In the genomic region with DNA sequence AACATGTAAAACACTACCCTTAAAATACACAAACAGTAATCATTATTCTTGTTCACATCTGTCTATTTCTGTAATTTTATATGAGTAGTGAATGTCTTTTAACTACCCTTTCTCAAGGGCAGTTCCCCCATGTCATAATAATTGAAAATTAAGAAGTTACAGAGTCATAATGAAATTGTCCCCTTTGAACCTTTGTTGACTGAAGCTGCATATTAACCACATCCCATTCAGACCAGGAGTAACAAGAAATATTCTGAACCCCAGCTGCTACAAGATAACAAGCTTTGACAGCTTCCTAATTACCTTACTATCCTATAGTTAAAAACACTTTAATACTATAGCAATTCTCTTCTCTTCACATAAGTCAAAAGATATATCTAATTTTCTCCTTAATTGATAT, we compare ENCODE assay signal across 21 cellular contexts.
A peak's percentile ranks its signal among the peaks of the same experiment; 100 is the strongest.
DNase-seq lines count a peak whose midpoint lies in the region; ATAC-seq, FAIRE-seq and TF ChIP-seq lines count a peak whose summit lies in the region.
"Had no signal": no experiment of that assay in that cellular context is flagged by ENCODE, and none has a peak within 500 bp of the region (broad histone marks: within the 10 kb centered on the region; RNA-seq: fewer than 3 reads in every experiment).

No MANE protein-coding gene starts in this region.

- POLR2A ChIA-PET in GM12878 (lab: Charles Lee): no interaction called here

- H4K20me1 ChIP-seq in GM12878 (ENCODE audit: control insufficient read depth, insufficient read depth): no peaks in the 10 kb centered on the region
- H4K20me1 ChIP-seq: BLaER1 treated with 17β-estradiol and CSF1 and Interleukin-3, amounts not matched to agents 10 nM and 100 nM had no signal

- H3K4me3 ChIP-seq in GM12878: no peak overlapping the region
- no peak overlapping the region for H3K4me3 ChIP-seq in right cardiac atrium (ENCODE audit: low read length)
- H3K4me3 ChIP-seq: A549; BLaER1 treated with 17β-estradiol and CSF1 and Interleukin-3, amounts not matched to agents 10 nM and 100 nM had no signal

- H3K27me3 ChIP-seq in GM12878 (replicated peaks in 1 of 2; ENCODE audit: control insufficient read depth in 2 of 2, insufficient read depth in 2 of 2, low read length in 1 of 2): no peaks in the 10 kb centered on the region
- H3K27me3 ChIP-seq in right cardiac atrium (ENCODE audit: control insufficient read depth, insufficient read depth): no peaks in the 10 kb centered on the region
- H3K27me3 ChIP-seq: BLaER1 treated with 17β-estradiol and CSF1 and Interleukin-3, amounts not matched to agents 10 nM and 100 nM had no signal

- H3K9me3 ChIP-seq in GM12878 (replicated peaks; ENCODE audit: control insufficient read depth, insufficient read depth, low read length): no peaks in the 10 kb centered on the region
- H3K9me3 ChIP-seq in right cardiac atrium (ENCODE audit: control insufficient read depth, low read length): no peaks in the 10 kb centered on the region
- H3K9me3 ChIP-seq: A549; BLaER1 treated with 17β-estradiol and CSF1 and Interleukin-3, amounts not matched to agents 10 nM and 100 nM; Caco-2 had no signal

- no peak overlapping the region for H2AFZ ChIP-seq in GM12878 (ENCODE audit: control insufficient read depth, low read depth, low read length)

- no peaks in the 10 kb centered on the region for H3K36me3 ChIP-seq in GM12878 (ENCODE audit: control insufficient read depth in 2 of 2, insufficient read depth in 2 of 2, low read length in 1 of 2)
- H3K36me3 ChIP-seq: BLaER1 treated with 17β-estradiol and CSF1 and Interleukin-3, amounts not matched to agents 10 nM and 100 nM had no signal

- H3K79me2 ChIP-seq in GM12878 (ENCODE audit: control insufficient read depth, insufficient read depth, low read length): no peaks in the 10 kb centered on the region

- RAD21 ChIA-PET in GM12878 (lab: Charles Lee; ENCODE audit: unreplicated experiment): no interaction called here

- TF ChIP-seq POLR2A in GM12878 (IDR thresholded peaks at IDR 0.05; ENCODE audit: low read depth, low read length): no peak

- SMC1A ChIA-PET in GM12878 (lab: Charles Lee; ENCODE audit: uncharacterized antibody, unreplicated experiment): no interaction called here

- intact Hi-C loops in GM12878 (cut with micrococcal nuclease; ENCODE audit: unreplicated experiment): no loop called here
- intact Hi-C loops in right cardiac atrium (cut with DNase I): no loop called here

- TF ChIP-seq CTCF in GM12878 (IDR thresholded peaks at IDR 0.05 in 2 of 3, conservative IDR thresholded peaks at IDR 0.05 in 1 of 3; ENCODE audit: control insufficient read depth in 2 of 3, extremely low read depth in 1 of 3, insufficient read depth in 1 of 3, low read depth in 3 of 3, low read length in 3 of 3): no peak

- no TSS peak for BruUV-seq in GM12878 (replicated peaks; lab: Mats Ljungman, UMichigan)

- peak; percentile 51 for ATAC-seq in GM18868 (IDR thresholded peaks at IDR 0.05; ENCODE audit: unreplicated experiment)
- no peak for ATAC-seq in GM12878
- no peak for ATAC-seq in right cardiac atrium
- ATAC-seq: A549; CD8-positive, alpha-beta T cell had no signal

- no peak for TF ChIP-seq RAD21 in GM12878 (IDR thresholded peaks at IDR 0.05; ENCODE audit: insufficient read depth, low read depth, low read length)

- H3K27ac ChIP-seq in GM12878 (ENCODE audit: control insufficient read depth, insufficient read depth): no peak overlapping the region
- no peak overlapping the region for H3K27ac ChIP-seq in right cardiac atrium (ENCODE audit: low read length)
- H3K27ac ChIP-seq: 22Rv1; A549; BLaER1 treated with 17β-estradiol and CSF1 and Interleukin-3, amounts not matched to agents 10 nM and 100 nM; C4-2B had no signal

- in situ Hi-C loops in GM12878 (cut with MboI): no loop called here

- no peak overlapping the region for H3K9ac ChIP-seq in GM12878 (ENCODE audit: control insufficient read depth, insufficient read depth, low read length)
- H3K9ac ChIP-seq: BLaER1 treated with 17β-estradiol and CSF1 and Interleukin-3, amounts not matched to agents 10 nM and 100 nM had no signal

- H3K4me2 ChIP-seq in GM12878 (ENCODE audit: control insufficient read depth, insufficient read depth): no peak overlapping the region
- H3K4me2 ChIP-seq: A549; BLaER1 treated with 17β-estradiol and CSF1 and Interleukin-3, amounts not matched to agents 10 nM and 100 nM had no signal

- CTCF ChIA-PET in GM12878 (lab: Yijun Ruan, JAX): no interaction called here

- TF ChIP-seq EP300 in GM12878 (IDR thresholded peaks at IDR 0.05; ENCODE audit: borderline replicate concordance in 1 of 2, control insufficient read depth in 1 of 2, low read depth in 2 of 2, low read length in 2 of 2): no peak

- no peaks in the 10 kb centered on the region for H3K4me1 ChIP-seq in GM12878 (ENCODE audit: control insufficient read depth, insufficient read depth, low read length)
- H3K4me1 ChIP-seq in right cardiac atrium (ENCODE audit: control insufficient read depth, insufficient read depth, low read length): no peaks in the 10 kb centered on the region
- H3K4me1 ChIP-seq: A549; BLaER1 treated with 17β-estradiol and CSF1 and Interleukin-3, amounts not matched to agents 10 nM and 100 nM; Caco-2 had no signal

- FAIRE-seq in GM12878 (lab: Jason Lieb, UNC): no peak
- FAIRE-seq: A549, D721Med, G401.6, GM12892, GM18507, GM19239 had no signal

- DNase-seq in NCI-H146 (lab: John Stamatoyannopoulos, UW) (peak; percentile 9), NCI-H146 treated with DMSO at 0.1 percent for 48 hours (lab: John Stamatoyannopoulos, UW; ENCODE audit: unreplicated experiment) (no peak), GM12878 (ENCODE audit: low read depth, low spot score) (no peak), right cardiac atrium (no peak)
- DNase-seq: AML-193; Caco-2; Calu3; CD4-positive, alpha-beta T cell; CD8-positive, alpha-beta T cell; DMS79 treated with DMSO at 0.1 percent for 48 hours; GF-D8 had no signal

TF ChIP-seq in GM12878, 131 proteins besides CTCF, POLR2A, EP300 and RAD21:
- peak; percentile 55; the same call in 1 of the 2 replicates for TF ChIP-seq JUNB (IDR thresholded peaks at IDR 0.05)
- TF ChIP-seq HDAC6 (IDR thresholded peaks at IDR 0.05; ENCODE audit: unreplicated experiment): no peak
- TF ChIP-seq NR2F1 (conservative IDR thresholded peaks at IDR 0.05): peak; percentile 30; the same call in 1 of the 2 replicates
- peak; percentile 64 for TF ChIP-seq RUNX3 (IDR thresholded peaks at IDR 0.05; ENCODE audit: low read length)
- peak; percentile 41 for TF ChIP-seq MTA2 (IDR thresholded peaks at IDR 0.05; ENCODE audit: low read depth)
